8 cellular contexts compared by ENCODE assay signal in the genomic region with DNA sequence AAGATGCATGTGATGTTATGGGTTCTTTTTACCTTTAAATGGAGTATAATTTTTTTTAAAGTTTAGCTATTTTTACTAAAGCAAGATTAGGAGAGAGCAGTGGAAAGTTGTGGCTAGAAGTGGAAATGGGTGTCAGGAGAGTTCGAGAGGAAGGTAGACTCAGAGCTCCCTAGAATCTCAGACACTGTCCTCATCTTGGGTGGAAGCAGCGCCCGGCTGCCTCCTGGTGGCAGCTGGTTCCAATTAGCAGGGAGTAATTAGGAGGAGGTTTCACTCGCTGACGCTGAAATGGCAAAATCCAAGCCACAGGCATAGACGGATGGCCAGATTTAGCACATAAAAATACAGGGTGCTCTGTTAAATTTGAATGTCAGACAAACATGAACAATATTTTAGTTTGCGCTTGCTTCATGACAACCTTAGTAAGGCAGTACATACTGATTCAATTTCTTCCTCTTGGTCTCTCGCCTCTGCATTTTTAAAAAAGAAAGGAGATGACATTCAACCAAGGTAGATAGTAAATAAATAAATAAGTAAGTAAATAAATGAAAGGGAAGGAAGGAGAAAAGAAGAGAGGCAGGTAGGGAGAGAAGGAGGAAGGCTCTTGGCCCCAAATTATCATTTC. TPM values are rescaled to one million over a fixed set of nuclear protein-coding genes. Genes with fewer than 3 reads are reported as not detected.
DNase-seq lines count a peak whose midpoint lies in the region; ATAC-seq and TF ChIP-seq lines count a peak whose summit lies in the region.

No MANE protein-coding gene starts in this region.

- TF ChIP-seq CTCF in foreskin keratinocyte (conservative IDR thresholded peaks at IDR 0.05) = peak; percentile 77
- no peak for TF ChIP-seq CTCF in omental fat pad (IDR thresholded peaks at IDR 0.05)

- H3K27ac ChIP-seq in foreskin keratinocyte = no peak overlapping the region

- no peaks in the 10 kb centered on the region for H3K36me3 Mint-ChIP-seq in activated T-cell treated with anti-CD3 and anti-CD28 coated beads, Interleukin-2, amount 50 U/mL, for 24 hours (ENCODE audit: low read depth)

- H3K4me3 Mint-ChIP-seq in activated T-cell treated with anti-CD3 and anti-CD28 coated beads, Interleukin-2, amount 50 U/mL, for 24 hours = no peak overlapping the region

- peak; percentile 66 for ATAC-seq in foreskin keratinocyte
- peak; percentile 71 for ATAC-seq in omental fat pad (ENCODE audit: low FRiP score)
- ATAC-seq in HG03025 (IDR thresholded peaks at IDR 0.05; ENCODE audit: low FRiP score, unreplicated experiment) = no peak
- no peak for ATAC-seq in GM21526 (IDR thresholded peaks at IDR 0.05; ENCODE audit: low FRiP score, unreplicated experiment)

- H3K27me3 Mint-ChIP-seq in activated T-cell treated with anti-CD3 and anti-CD28 coated beads, Interleukin-2, amount 50 U/mL, for 24 hours = peaks cover 56% of the 10 kb centered on the region

- peaks cover 22% of the 10 kb centered on the region for H3K27me3 ChIP-seq in foreskin keratinocyte

- H3K27ac Mint-ChIP-seq in activated T-cell treated with anti-CD3 and anti-CD28 coated beads, Interleukin-2, amount 50 U/mL, for 24 hours = no peak overlapping the region

- H3K4me1 Mint-ChIP-seq in activated T-cell treated with anti-CD3 and anti-CD28 coated beads, Interleukin-2, amount 50 U/mL, for 24 hours (ENCODE audit: low read depth) = peaks cover 7% of the 10 kb centered on the region

- no peaks in the 10 kb centered on the region for H3K4me1 ChIP-seq in foreskin keratinocyte

- H3K9me3 Mint-ChIP-seq in activated T-cell treated with anti-CD3 and anti-CD28 coated beads, Interleukin-2, amount 50 U/mL, for 24 hours = no peaks in the 10 kb centered on the region

- DNase-seq in Daoy (ENCODE audit: low read depth) (peak; percentile 67), HCEC 1CT (peak; percentile 58), NCI-H460 (ENCODE audit: extremely low read depth, low read depth) (peak; percentile 58), foreskin keratinocyte (peak in 1 of 2 donors; percentile 40), omental fat pad (ENCODE audit: low spot score) (no peak)
- peak; percentile 40 for DNase-seq in activated T-cell treated with anti-CD3 and anti-CD28 coated beads, Interleukin-2, amount 50 U/mL, for 24 hours

RNA-seq across cellular contexts. Expression of a gene that starts 58.5 kb away (rescaled TPM):
- total RNA-seq in Daoy (2014; rRNA removed; shearing (Covaris generic)) = not detected in 2 replicates
- total RNA-seq in NCI-H460 (2014; rRNA removed; shearing (Covaris generic)) = 0.23 and 0.32 TPM in 2 replicates
- not detected in 2 replicates for polyA plus RNA-seq in NCI-H460 (2014; cell fraction: nucleus; rRNA removed)
- total RNA-seq in foreskin keratinocyte (not detected in 2 replicates), omental fat pad (under 1 TPM in 1 of 4 donors, not detected in 3; 0.19 TPM)
- polyA plus RNA-seq in foreskin keratinocyte = not detected in 2 replicates

Comparison
In these comparisons a context has a peak if more than half of its experiments do, and no peak if none do; other contexts are left out.
1. ATAC-seq: peak in foreskin keratinocyte (single experiment) and omental fat pad (single experiment); none in HG03025 (single experiment) and GM21526 (single experiment).